In genomic region chr5:1134478-1134877, GRCh38 we compare ENCODE assay signal across 10 cellular contexts. TPM values are rescaled to one million over a fixed set of nuclear protein-coding genes. Genes with fewer than 3 reads are reported as not detected.
DNase-seq lines count a peak whose midpoint lies in the region; ATAC-seq and TF ChIP-seq lines count a peak whose summit lies in the region.
"Had no signal": no experiment of that assay in that cellular context is flagged by ENCODE, and none has a peak within 500 bp of the region (broad histone marks: within the 10 kb centered on the region; RNA-seq: fewer than 3 reads in every experiment).

No MANE protein-coding gene starts in this region.

- H3K36me3 ChIP-seq in BLaER1 treated with 17β-estradiol and CSF1 and Interleukin-3, amounts not matched to agents 10 nM and 100 nM, result no peaks in the 10 kb centered on the region
- H3K36me3 ChIP-seq in CD4-positive, alpha-beta memory T cell (ENCODE audit: insufficient read depth, low read length), result no peaks in the 10 kb centered on the region

- peak overlapping the region; percentile 59 for H3K27ac Mint-ChIP-seq in activated B cell treated with CpG ODN at 0.5 μM for 24 hours
- H3K27ac Mint-ChIP-seq in CD4-positive, alpha-beta memory T cell, result no peak overlapping the region
- H3K27ac Mint-ChIP-seq: T-helper 2 cell treated with Interferon-gamma antibody and Interleukin-4, amounts not matched to agents 5 μg/mL and 100 μg/mL, for 36 hours had no signal

- H3K9me3 Mint-ChIP-seq in activated B cell treated with CpG ODN at 0.5 μM for 24 hours, result no peaks in the 10 kb centered on the region
- H3K9me3 Mint-ChIP-seq in CD4-positive, alpha-beta memory T cell, result no peaks in the 10 kb centered on the region
- H3K9me3 Mint-ChIP-seq: T-helper 2 cell treated with Interferon-gamma antibody and Interleukin-4, amounts not matched to agents 5 μg/mL and 100 μg/mL, for 36 hours had no signal

- TF ChIP-seq CTCF in activated B cell treated with CpG ODN at 0.5 μM for 24 hours (IDR thresholded peaks at IDR 0.05), result no peak

- intact Hi-C loops in activated B cell treated with CpG ODN at 0.5 μM for 24 hours (cut with micrococcal nuclease), result loop anchor here (1.0 to 2.0 kb wide), 2 partner anchors 30 to 33 kb away; no protein-coding TSS in a partner anchor
- intact Hi-C loops in CD4-positive, alpha-beta memory T cell (cut with micrococcal nuclease), result no loop called here

- H3K27me3 ChIP-seq in BLaER1 treated with 17β-estradiol and CSF1 and Interleukin-3, amounts not matched to agents 10 nM and 100 nM, result peaks cover 0 to 58% (median 0%) of the 10 kb centered on the region in 11 experiments; a peak in 8 of 22 replicates
- H3K27me3 ChIP-seq in CD4-positive, alpha-beta memory T cell (ENCODE audit: insufficient read depth, low read length), result no peaks in the 10 kb centered on the region

- peak overlapping the region in 9 of 11 experiments; percentile 42 to 80 (median 68); a peak in 18 of 22 replicates for H3K27ac ChIP-seq in BLaER1 treated with 17β-estradiol and CSF1 and Interleukin-3, amounts not matched to agents 10 nM and 100 nM
- no peak overlapping the region for H3K27ac ChIP-seq in CD4-positive, alpha-beta memory T cell (ENCODE audit: low read depth, low read length)

- ATAC-seq in HG03196 (IDR thresholded peaks at IDR 0.05; ENCODE audit: unreplicated experiment) (peak; percentile 56), activated B cell treated with CpG ODN at 0.5 μM for 24 hours (ENCODE audit: low read depth) (peak; percentile 81), GM21381 (IDR thresholded peaks at IDR 0.05; ENCODE audit: unreplicated experiment) (no peak), HG03378 (IDR thresholded peaks at IDR 0.05; ENCODE audit: unreplicated experiment) (no peak)

- CTCF ChIA-PET in activated B cell treated with CpG ODN at 0.5 μM for 24 hours (lab: Charles Lee), result interaction anchor here (1.3 to 2.1 kb wide), 2 partner anchors 33 to 511 kb away, joined by 5 to 6 read pairs; no protein-coding TSS in a partner anchor
- CTCF ChIA-PET in CD4-positive, alpha-beta memory T cell (lab: Charles Lee; ENCODE audit: partially characterized antibody), result no interaction called here

- POLR2A ChIA-PET in activated B cell treated with CpG ODN at 0.5 μM for 24 hours (lab: Charles Lee), result interaction anchor here (0.9 kb wide), 1 partner anchor 29 kb away, joined by 5 read pairs; no protein-coding TSS in a partner anchor
- POLR2A ChIA-PET in CD4-positive, alpha-beta memory T cell (lab: Charles Lee; ENCODE audit: partially characterized antibody), result no interaction called here

- peaks cover 5% of the 10 kb centered on the region for H3K27me3 Mint-ChIP-seq in activated B cell treated with CpG ODN at 0.5 μM for 24 hours
- H3K27me3 Mint-ChIP-seq in CD4-positive, alpha-beta memory T cell, result no peaks in the 10 kb centered on the region

- peak overlapping the region; percentile 58 to 97 (median 90) for H3K4me2 ChIP-seq in BLaER1 treated with 17β-estradiol and CSF1 and Interleukin-3, amounts not matched to agents 10 nM and 100 nM

- peak overlapping the region in 8 of 11 experiments; percentile 18 to 72 (median 53); a peak in 12 of 22 replicates for H3K9ac ChIP-seq in BLaER1 treated with 17β-estradiol and CSF1 and Interleukin-3, amounts not matched to agents 10 nM and 100 nM

- H3K4me1 Mint-ChIP-seq in activated B cell treated with CpG ODN at 0.5 μM for 24 hours, result peaks cover 52% of the 10 kb centered on the region
- peaks cover 0 to 1% (median 0%) of the 10 kb centered on the region in 4 donors for H3K4me1 Mint-ChIP-seq in CD4-positive, alpha-beta memory T cell

- H3K9me3 ChIP-seq in BLaER1 treated with 17β-estradiol and CSF1 and Interleukin-3, amounts not matched to agents 10 nM and 100 nM (replicated peaks in 1 of 11), result peaks cover 0 to 11% (median 0%) of the 10 kb centered on the region in 11 experiments; a peak in 5 of 22 replicates
- no peaks in the 10 kb centered on the region for H3K9me3 ChIP-seq in CD4-positive, alpha-beta memory T cell (ENCODE audit: control insufficient read depth in 1 of 2, low read length in 2 of 2)

- H3K4me1 ChIP-seq in BLaER1 treated with 17β-estradiol and CSF1 and Interleukin-3, amounts not matched to agents 10 nM and 100 nM, result peaks cover 65 to 100% (median 98%) of the 10 kb centered on the region in 10 experiments
- H3K4me1 ChIP-seq in CD4-positive, alpha-beta memory T cell (ENCODE audit: insufficient read depth, low read length), result no peaks in the 10 kb centered on the region

- H3K36me3 Mint-ChIP-seq in activated B cell treated with CpG ODN at 0.5 μM for 24 hours (ENCODE audit: low read depth), result no peaks in the 10 kb centered on the region
- H3K36me3 Mint-ChIP-seq in CD4-positive, alpha-beta memory T cell, result no peaks in the 10 kb centered on the region

- H4K20me1 ChIP-seq in BLaER1 treated with 17β-estradiol and CSF1 and Interleukin-3, amounts not matched to agents 10 nM and 100 nM, result peaks cover 0 to 25% (median 0%) of the 10 kb centered on the region in 11 experiments; a peak in 4 of 22 replicates

- no peak overlapping the region for H3K4me3 ChIP-seq in BLaER1 treated with 17β-estradiol and CSF1 and Interleukin-3, amounts not matched to agents 10 nM and 100 nM
- no peak overlapping the region for H3K4me3 ChIP-seq in CD4-positive, alpha-beta memory T cell (ENCODE audit: low read length in 2 of 2)

- peak; percentile 75 for DNase-seq in GM19238 (ENCODE audit: insufficient read length, low spot score)
- no peak for DNase-seq in activated B cell treated with CpG ODN at 0.5 μM for 24 hours
- DNase-seq in stimulated activated CD4-positive, alpha-beta T cell treated with anti-CD3 and anti-CD28 coated beads, Interleukin-15, amount 100 ng/mL, for 24 hours, result no peak
- no peak for DNase-seq in CD4-positive, alpha-beta memory T cell
- DNase-seq: Calu3 had no signal

- peak overlapping the region; percentile 52 for H3K4me3 Mint-ChIP-seq in activated B cell treated with CpG ODN at 0.5 μM for 24 hours
- no peak overlapping the region for H3K4me3 Mint-ChIP-seq in CD4-positive, alpha-beta memory T cell
- H3K4me3 Mint-ChIP-seq: T-helper 2 cell treated with Interferon-gamma antibody and Interleukin-4, amounts not matched to agents 5 μg/mL and 100 μg/mL, for 36 hours had no signal

RNA-seq across cellular contexts. Expression of gene SLC12A7, which starts 22.6 kb away (rescaled TPM):
- 21.8 and 23.3 TPM in 2 replicates for total RNA-seq in activated B cell treated with CpG ODN at 0.5 μM for 24 hours
- 10 to 100 TPM; 30.6 to 32.9 TPM for total RNA-seq in CD4-positive, alpha-beta memory T cell
- polyA plus RNA-seq in CD4-positive, alpha-beta memory T cell, result 10 to 100 TPM; 11.7 to 22.3 TPM

Comparison
In these comparisons a context has a peak if more than half of its experiments do, and no peak if none do; other contexts are left out.
1. ATAC-seq: peak in HG03196 (single experiment) and activated B cell treated with CpG ODN at 0.5 μM for 24 hours (single experiment); none in GM21381 (single experiment) and HG03378 (single experiment).